In genomic region chr3:51374456-51374855, GRCh38 we compare ENCODE assay signal across 31 cellular contexts.
"Had no signal": no experiment of that assay in that cellular context is flagged by ENCODE, and none has a peak within 500 bp of the region (broad histone marks: within the 10 kb centered on the region; RNA-seq: fewer than 3 reads in every experiment).

No MANE protein-coding gene starts in this region.

- H3K4me3 ChIP-seq: adrenal gland, cardiac muscle cell, K562, PC-9 had no signal

- DNase-seq: activated B cell treated with CpG ODN at 0.5 μM for 24 hours; activated CD4-positive, alpha-beta T cell treated with anti-CD3 and anti-CD28 coated beads, Interleukin-2, amount 10 ng/mL, durations not matched to agents 24 days and 14 days; activated CD4-positive, alpha-beta T cell treated with anti-CD3 and anti-CD28 coated beads, Interleukin-2, amount 50 U/mL, for 4 hours; activated CD8-positive, alpha-beta T cell treated with anti-CD3 and anti-CD28 coated beads for 36 hours; activated naive CD4-positive, alpha-beta T cell; activated naive CD4-positive, alpha-beta T cell treated with anti-CD3 and anti-CD28 coated beads, Interleukin-2, amount 50 U/mL, for 16 hours; activated T-cell treated with anti-CD3 and anti-CD28 coated beads, Interleukin-2, amount 50 U/mL, for 4 hours; adrenal gland; brain microvascular endothelial cell; NCI-H1092 treated with DMSO at 0.1 percent for 48 hours; NCI-H1417; NCI-H146; NCI-H187; NCI-H2029 treated with DMSO at 0.1 percent for 48 hours; NCI-H2107; NCI-H2171; NCI-H510A; NCI-H526; NCI-H748 treated with DMSO at 0.1 percent for 48 hours; NK-92 treated with Interleukin-12 subunit alpha and Interleukin-12 subunit beta, amount 100 ng/mL, for 24 hours; Right ventricle myocardium superior; SW 1271; T-helper 1 cell; T-helper 2 cell; T-helper 9 cell had no signal

- H3K27ac ChIP-seq: adrenal gland, brain microvascular endothelial cell, cardiac muscle cell, PC-9, RWPE1, VCaP had no signal

- H3K27me3 ChIP-seq: adrenal gland, brain microvascular endothelial cell, cardiac muscle cell had no signal

- FAIRE-seq: K562, RCC 7860 had no signal

- H3K9me3 ChIP-seq: adrenal gland had no signal

- H3K36me3 ChIP-seq: adrenal gland, brain microvascular endothelial cell, cardiac muscle cell had no signal

- ATAC-seq: activated CD8-positive, alpha-beta T cell treated with anti-CD3 and anti-CD28 coated beads for 36 hours; activated T-cell treated with anti-CD3 and anti-CD28 coated beads, Interleukin-2, amount 50 U/mL, for 4 hours; K562 had no signal
